In the genomic region with DNA sequence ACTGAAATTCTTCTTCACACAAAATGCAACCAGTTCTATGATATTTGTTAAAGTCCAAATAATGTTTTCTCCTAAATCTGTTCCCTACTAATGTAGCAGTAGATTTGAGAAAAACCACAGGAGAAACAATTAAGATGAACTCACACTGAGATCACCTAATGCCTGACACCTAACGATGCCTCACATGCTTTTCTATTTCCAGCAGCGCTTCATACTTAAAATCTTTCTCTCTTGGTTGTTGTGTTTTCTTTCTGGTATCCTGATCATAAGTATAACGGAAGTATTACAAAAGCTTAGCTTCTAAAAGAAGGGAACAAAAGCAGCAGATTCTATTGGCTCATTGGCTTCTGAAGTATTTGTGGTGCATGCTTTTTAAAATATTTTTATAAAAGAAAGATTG, we compare ENCODE assay signal across 1 cellular context.
A peak's percentile ranks its signal among the peaks of the same experiment; 100 is the strongest.
TF ChIP-seq lines count a peak whose summit lies in the region.

No MANE protein-coding gene starts in this region.

TF ChIP-seq in HCT116, 20 proteins besides CTCF, POLR2A, EP300 and RAD21 (continued from another document):
- TF ChIP-seq YY1 (IDR thresholded peaks at IDR 0.05; ENCODE audit: extremely low read depth, insufficient replicate concordance, low read depth, low read length): peak; percentile 12
- TF ChIP-seq SRF (IDR thresholded peaks at IDR 0.05; ENCODE audit: low read depth): 0 out of 2 replicates have a peak, but pooled peaks have one; percentile 15
- TF ChIP-seq FOSL1 (IDR thresholded peaks at IDR 0.05; ENCODE audit: low read depth): peak; percentile 64
- no peak for TF ChIP-seq ELF1 (IDR thresholded peaks at IDR 0.05; ENCODE audit: borderline replicate concordance, low read depth)
- no peak for TF ChIP-seq ZNF274 (IDR thresholded peaks at IDR 0.05; ENCODE audit: low read depth, low read length)
- TF ChIP-seq EZH2 (IDR thresholded peaks at IDR 0.05): no peak
- peak; percentile 44; the same call in 1 of the 2 replicates for TF ChIP-seq SIN3A (IDR thresholded peaks at IDR 0.05; ENCODE audit: low read depth)
- TF ChIP-seq POLR2AphosphoS5 (IDR thresholded peaks at IDR 0.05; ENCODE audit: low read depth, low read length): no peak; the same call in 1 of the 2 replicates
- TF ChIP-seq, protein P1, sequence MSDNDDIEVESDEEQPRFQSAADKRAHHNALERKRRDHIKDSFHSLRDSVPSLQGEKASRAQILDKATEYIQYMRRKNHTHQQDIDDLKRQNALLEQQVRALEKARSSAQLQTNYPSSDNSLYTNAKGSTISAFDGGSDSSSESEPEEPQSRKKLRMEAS (IDR thresholded peaks at IDR 0.05): no peak; the same call in none of the 2 replicates
